In genomic region chr10:59536576-59537014, GRCh38 we compare ENCODE assay signal across 12 cellular contexts.
A peak's percentile ranks its signal among the peaks of the same experiment; 100 is the strongest.
DNase-seq lines count a peak whose midpoint lies in the region; ATAC-seq and TF ChIP-seq lines count a peak whose summit lies in the region.
"Had no signal": no experiment of that assay in that cellular context is flagged by ENCODE, and none has a peak within 500 bp of the region (broad histone marks: within the 10 kb centered on the region; RNA-seq: fewer than 3 reads in every experiment).

No MANE protein-coding gene starts in this region.

- peak overlapping the region; percentile 77 for H3K27ac ChIP-seq in vagina

- H3K4me3 ChIP-seq in vagina = no peak overlapping the region

- peaks cover 22% of the 10 kb centered on the region for H3K4me1 ChIP-seq in vagina

- no peaks in the 10 kb centered on the region for H3K9me3 ChIP-seq in vagina

- DNase-seq in NCI-H510A treated with DMSO at 0.1 percent for 48 hours (lab: John Stamatoyannopoulos, UW) (peak; percentile 19), NCI-H510A (lab: John Stamatoyannopoulos, UW) (no peak), fibroblast of peridontal ligament (ENCODE audit: extremely low read depth) (peak; percentile 18), myocyte (ENCODE audit: low read depth) (peak; percentile 85), vagina (ENCODE audit: extremely low spot score in 2 of 2) (no peak), RKO (ENCODE audit: low spot score) (no peak), GM19240 (ENCODE audit: insufficient read length, low spot score) (no peak)
- DNase-seq: 8988T; activated B cell treated with CpG ODN at 0.5 μM for 24 hours; activated naive CD4-positive, alpha-beta T cell; naive B cell had no signal

- no peak for ATAC-seq in GM18505 (IDR thresholded peaks at IDR 0.05; ENCODE audit: unreplicated experiment)

- no peak for TF ChIP-seq POLR2A in vagina (IDR thresholded peaks at IDR 0.05)
- TF ChIP-seq POLR2A in GM18505 (IDR thresholded peaks at IDR 0.05; ENCODE audit: borderline replicate concordance, extremely low read depth, insufficient read depth, insufficient read length) = no peak

- no peaks in the 10 kb centered on the region for H3K27me3 ChIP-seq in vagina

- H3K36me3 ChIP-seq in vagina = no peaks in the 10 kb centered on the region

- TF ChIP-seq CTCF in vagina (IDR thresholded peaks at IDR 0.05) = no peak

- intact Hi-C loops in vagina (cut with DNase I) = no loop called here

Comparison
In these comparisons a context has a peak if more than half of its experiments do, and no peak if none do; other contexts are left out.
1. DNase-seq: peak in NCI-H510A treated with DMSO at 0.1 percent for 48 hours (single experiment), fibroblast of peridontal ligament (single experiment) and myocyte (single experiment); none in NCI-H510A (single experiment), vagina (0 of 2), RKO (single experiment) and GM19240 (single experiment).